ENCODE assay signal across 8 cellular contexts in the genomic region with DNA sequence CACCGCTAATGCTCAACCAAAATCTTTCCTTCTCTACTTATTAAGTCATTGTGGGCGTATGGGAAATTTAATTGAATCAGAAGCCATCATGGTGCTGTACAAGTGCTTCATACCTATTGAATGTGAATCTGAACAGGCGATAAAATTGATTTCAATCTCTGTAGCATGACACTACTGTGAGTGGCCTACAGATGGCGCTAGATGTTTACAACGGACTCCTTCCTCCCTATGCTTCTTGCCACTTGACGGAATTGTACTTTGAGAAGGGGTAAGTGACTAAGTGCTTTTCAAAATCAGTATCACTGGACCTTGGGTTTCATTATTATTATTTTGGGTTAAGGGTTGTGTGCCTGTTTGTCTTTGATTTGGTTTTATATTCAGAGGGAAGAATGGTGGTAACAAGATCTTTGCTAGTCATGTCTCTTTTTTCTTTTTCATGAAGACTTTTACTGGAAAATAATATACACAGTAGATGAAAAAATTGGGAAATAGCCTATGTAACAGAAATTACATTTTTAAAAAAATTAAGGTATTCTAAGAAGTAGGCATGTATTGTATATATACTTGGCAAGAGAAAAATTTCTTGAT. TPM values are rescaled to one million over a fixed set of nuclear protein-coding genes. Genes with fewer than 3 reads are reported as not detected.
DNase-seq lines count a peak whose midpoint lies in the region; ATAC-seq, FAIRE-seq and TF ChIP-seq lines count a peak whose summit lies in the region.

No MANE protein-coding gene starts in this region.

- no peak overlapping the region for H3K4me3 Mint-ChIP-seq in T-helper 2 cell treated with Interferon-gamma antibody and Interleukin-4, amounts not matched to agents 5 μg/mL and 100 μg/mL, for 36 hours
- H3K4me3 Mint-ChIP-seq in astrocyte (ENCODE audit: unreplicated experiment): no peak overlapping the region

- H3K36me3 Mint-ChIP-seq in T-helper 2 cell treated with Interferon-gamma antibody and Interleukin-4, amounts not matched to agents 5 μg/mL and 100 μg/mL, for 36 hours (ENCODE audit: low read depth): no peaks in the 10 kb centered on the region
- no peaks in the 10 kb centered on the region for H3K36me3 Mint-ChIP-seq in astrocyte (ENCODE audit: low read depth, unreplicated experiment)

- TF ChIP-seq CTCF in astrocyte (IDR thresholded peaks at IDR 0.05; ENCODE audit: insufficient read depth, low read depth, low read length): peak; percentile 96

- peaks cover 8% of the 10 kb centered on the region for H3K27me3 Mint-ChIP-seq in T-helper 2 cell treated with Interferon-gamma antibody and Interleukin-4, amounts not matched to agents 5 μg/mL and 100 μg/mL, for 36 hours (ENCODE audit: low read depth)
- peaks cover 2% of the 10 kb centered on the region for H3K27me3 Mint-ChIP-seq in astrocyte (ENCODE audit: low read depth, unreplicated experiment)

- H3K27ac Mint-ChIP-seq in T-helper 2 cell treated with Interferon-gamma antibody and Interleukin-4, amounts not matched to agents 5 μg/mL and 100 μg/mL, for 36 hours: no peak overlapping the region
- no peak overlapping the region for H3K27ac Mint-ChIP-seq in astrocyte (ENCODE audit: unreplicated experiment)

- no peaks in the 10 kb centered on the region for H3K27me3 ChIP-seq in astrocyte (ENCODE audit: insufficient read depth, low read length)

- DNase-seq in GDM1 (lab: John Stamatoyannopoulos, UW) (peak; percentile 44), NCI-H1694 treated with DMSO at 0.1 percent for 48 hours (lab: John Stamatoyannopoulos, UW) (peak; percentile 49), astrocyte (ENCODE audit: low read depth) (peak; percentile 49), hippocampal formation (lab: John Stamatoyannopoulos, UW) (peak; percentile 35 to 70)
- DNase-seq in T-helper 2 cell treated with Interferon-gamma antibody and Interleukin-4, amounts not matched to agents 5 μg/mL and 100 μg/mL, for 36 hours (ENCODE audit: low spot score): peak; percentile 54
- peak; percentile 53 to 70 (median 53) for DNase-seq in stimulated activated CD4-positive, alpha-beta T cell treated with anti-CD3 and anti-CD28 coated beads, Interleukin-12 subunit alpha, Interleukin-12 subunit beta, amount 100 ng/mL, for 48 hours (ENCODE audit: low read depth in 2 of 3, low spot score in 1 of 3)

- FAIRE-seq in astrocyte (lab: Jason Lieb, UNC): peak; percentile 56

- no peaks in the 10 kb centered on the region for H3K9me3 Mint-ChIP-seq in T-helper 2 cell treated with Interferon-gamma antibody and Interleukin-4, amounts not matched to agents 5 μg/mL and 100 μg/mL, for 36 hours
- H3K9me3 Mint-ChIP-seq in astrocyte (ENCODE audit: unreplicated experiment): no peaks in the 10 kb centered on the region

- H3K4me3 ChIP-seq in astrocyte (ENCODE audit: insufficient read depth, low read depth, low read length): no peak overlapping the region

- H3K9ac ChIP-seq in astrocyte (ENCODE audit: low read length): no peak overlapping the region

- no peaks in the 10 kb centered on the region for H3K4me1 ChIP-seq in astrocyte (ENCODE audit: insufficient read depth, low read length)

- peaks cover 2% of the 10 kb centered on the region for H3K4me1 Mint-ChIP-seq in T-helper 2 cell treated with Interferon-gamma antibody and Interleukin-4, amounts not matched to agents 5 μg/mL and 100 μg/mL, for 36 hours (ENCODE audit: low read depth)
- peaks cover 1% of the 10 kb centered on the region for H3K4me1 Mint-ChIP-seq in astrocyte (ENCODE audit: low read depth, unreplicated experiment)

- no peaks in the 10 kb centered on the region for H3K79me2 ChIP-seq in astrocyte (ENCODE audit: insufficient read depth, low read length)

- no peak overlapping the region for H3K27ac ChIP-seq in astrocyte (ENCODE audit: low read depth, low read length)

- no peak overlapping the region for H2AFZ ChIP-seq in astrocyte (ENCODE audit: low read depth, low read length)

- H3K4me2 ChIP-seq in astrocyte (ENCODE audit: low read length): no peak overlapping the region

- no peaks in the 10 kb centered on the region for H3K36me3 ChIP-seq in astrocyte (ENCODE audit: insufficient read depth, low read length)

- peak; percentile 77 for ATAC-seq in HG02678 (IDR thresholded peaks at IDR 0.05; ENCODE audit: unreplicated experiment)
- ATAC-seq in HG02870 (IDR thresholded peaks at IDR 0.05; ENCODE audit: unreplicated experiment): no peak

- H4K20me1 ChIP-seq in astrocyte (ENCODE audit: insufficient read depth, low read length): no peaks in the 10 kb centered on the region

- no peaks in the 10 kb centered on the region for H3K9me3 ChIP-seq in astrocyte (ENCODE audit: insufficient read depth, low read depth, low read length)

RNA-seq across cellular contexts. Expression of gene ACP3, which starts 35.4 kb away (rescaled TPM):
- not detected in 2 replicates for total RNA-seq in astrocyte
